Comparison of ENCODE assay signal across 11 cellular contexts in the genomic region with DNA sequence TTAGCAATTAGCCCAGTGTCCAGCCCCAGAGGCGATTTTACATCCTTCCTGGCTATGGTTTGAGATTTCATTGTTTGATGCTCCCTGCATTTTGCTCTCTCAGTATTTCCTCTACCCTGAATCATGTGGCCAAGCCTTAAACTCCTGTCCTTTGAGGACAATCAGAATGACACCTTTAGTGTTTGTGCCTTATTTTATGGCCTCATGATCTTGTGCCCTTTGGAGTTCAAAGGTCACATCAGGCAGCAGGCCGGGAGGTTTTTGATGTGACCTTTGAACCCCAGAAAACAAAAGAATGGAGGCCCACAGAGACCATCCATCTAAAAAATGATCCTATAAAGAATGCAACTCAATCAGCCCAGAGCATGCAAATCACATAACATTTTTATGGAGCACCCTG.
"Had no signal": no experiment of that assay in that cellular context is flagged by ENCODE, and none has a peak within 500 bp of the region (broad histone marks: within the 10 kb centered on the region; RNA-seq: fewer than 3 reads in every experiment).

No MANE protein-coding gene starts in this region.

- ATAC-seq: activated CD4-positive, alpha-beta T cell treated with anti-CD3 and anti-CD28 coated beads for 36 hours; activated CD8-positive, alpha-beta memory T cell treated with anti-CD3 and anti-CD28 coated beads, Interleukin-2, amount 10 ng/mL, durations not matched to agents 7 days and 5 days had no signal

- H3K4me3 ChIP-seq: suprapubic skin had no signal

- H3K36me3 ChIP-seq: heart left ventricle, suprapubic skin had no signal

- H3K27ac ChIP-seq: heart left ventricle, suprapubic skin had no signal

- DNase-seq: activated CD4-positive, alpha-beta memory T cell treated with anti-CD3 and anti-CD28 coated beads for 36 hours; activated CD4-positive, alpha-beta T cell treated with anti-CD3 and anti-CD28 coated beads for 36 hours; activated CD8-positive, alpha-beta memory T cell treated with anti-CD3 and anti-CD28 coated beads, Interleukin-2, amount 10 ng/mL, durations not matched to agents 7 days and 5 days; activated naive CD4-positive, alpha-beta T cell treated with anti-CD3 and anti-CD28 coated beads, Interleukin-2, amount 10 ng/mL, durations not matched to agents 7 days and 5 days; activated T-cell treated with anti-CD3 and anti-CD28 coated beads, Interleukin-2, amount 50 U/mL, for 1 hour; effector CD4-positive, alpha-beta T cell; heart left ventricle; naive B cell; nucleus accumbens; trophoblast cell had no signal

- H3K27me3 ChIP-seq: heart left ventricle, suprapubic skin had no signal

- H3K9me3 ChIP-seq: heart left ventricle, suprapubic skin had no signal

- H3K4me1 ChIP-seq: suprapubic skin had no signal
